ENCODE assay signal across 19 cellular contexts in the genomic region with DNA sequence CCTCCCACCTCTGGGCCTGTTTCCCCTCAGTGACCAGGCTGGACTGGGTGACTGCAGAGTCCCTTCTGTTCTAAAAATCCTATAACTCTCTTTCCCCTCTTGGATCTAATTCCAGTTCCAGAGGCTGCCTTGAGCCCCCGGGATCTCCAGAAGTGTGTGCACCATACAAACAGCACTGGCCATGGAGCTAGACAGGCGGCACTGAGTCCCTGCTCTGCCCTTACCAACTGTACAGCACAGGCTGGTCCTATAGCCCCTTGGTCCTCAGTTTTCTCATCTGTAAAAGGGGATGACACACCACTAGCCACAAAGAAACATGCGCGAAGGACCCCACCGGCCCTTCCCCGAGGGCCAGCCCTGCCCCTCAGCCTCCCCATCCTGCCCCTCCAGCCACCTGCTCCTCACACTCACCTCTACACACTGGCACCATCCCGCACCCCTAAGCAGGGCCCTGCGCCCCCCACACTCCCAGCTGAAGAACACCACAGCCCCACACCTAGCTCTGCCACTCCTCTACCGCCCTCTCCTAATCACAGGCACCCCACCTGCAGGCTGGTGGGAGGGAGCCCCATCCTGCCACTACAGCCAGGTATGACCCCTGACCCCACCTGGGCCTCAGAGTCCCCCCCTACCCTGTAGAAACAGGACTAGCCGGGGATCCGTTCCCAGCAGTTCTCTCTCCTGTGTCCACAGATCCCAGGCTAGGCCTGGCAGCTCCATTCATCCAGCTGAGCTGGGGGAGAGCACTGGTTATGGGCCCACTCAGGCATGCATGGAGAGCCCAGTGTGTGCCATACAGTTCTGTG. TPM values are rescaled to one million over a fixed set of nuclear protein-coding genes. Genes with fewer than 3 reads are reported as not detected.
"Had no signal": no experiment of that assay in that cellular context is flagged by ENCODE, and none has a peak within 500 bp of the region (broad histone marks: within the 10 kb centered on the region; RNA-seq: fewer than 3 reads in every experiment).

No MANE protein-coding gene starts in this region.

- H3K4me3 Mint-ChIP-seq: mesothelial cell of epicardium; stimulated activated naive B cell treated with anti-CD40 and anti-IgM and Interleukin-4, amounts not matched to agents 10 μg/mL and 1 μg/mL and 100 μg/mL, for 72 hours; T-cell had no signal

- H3K27ac Mint-ChIP-seq: activated T-helper 2 cell treated with anti-CD3 and anti-CD28 coated beads, Interferon-gamma antibody, Interleukin-2, Interleukin-4, amounts not matched to agents 10 μg/mL and 5 μg/mL and 100 μg/mL, durations not matched to agents 14 hours and 24 hours and 36 hours; mesothelial cell of epicardium; stimulated activated naive B cell treated with anti-CD40 and anti-IgM and Interleukin-4, amounts not matched to agents 10 μg/mL and 1 μg/mL and 100 μg/mL, for 72 hours; T-cell had no signal

- H3K36me3 ChIP-seq: cardiac muscle cell, lower lobe of right lung, pancreas, tibial nerve had no signal

- H3K4me1 ChIP-seq: lower lobe of right lung, pancreas had no signal

- ATAC-seq: left cardiac atrium; stimulated activated naive B cell treated with anti-CD40 and anti-IgM and Interleukin-4, amounts not matched to agents 10 μg/mL and 1 μg/mL and 100 μg/mL, for 72 hours; T-cell had no signal

- H3K4me1 Mint-ChIP-seq: stimulated activated naive B cell treated with anti-CD40 and anti-IgM and Interleukin-4, amounts not matched to agents 10 μg/mL and 1 μg/mL and 100 μg/mL, for 72 hours; T-cell had no signal

- H3K36me3 Mint-ChIP-seq: mesothelial cell of epicardium, T-cell had no signal

- H3K9ac ChIP-seq: SK-N-SH had no signal

- H3K4me3 ChIP-seq: cardiac muscle cell, dorsolateral prefrontal cortex, lower lobe of right lung, pancreas, tibial nerve had no signal

- H3K9me3 ChIP-seq: lower lobe of right lung, pancreas, SK-N-SH, tibial nerve had no signal

- DNase-seq: activated CD4-positive, CD25-positive, alpha-beta regulatory T cell treated with anti-CD3 and anti-CD28 coated beads, Interleukin-2, amount 50 U/mL, for 72 hours; activated naive CD4-positive, alpha-beta T cell treated with anti-CD3 and anti-CD28 coated beads, Interleukin-2, amount 50 U/mL, for 16 hours; hypothalamus; left cardiac atrium; lower lobe of right lung; SK-N-SH; stimulated activated CD4-positive, alpha-beta T cell treated with anti-CD3 and anti-CD28 coated beads, Interleukin-15, amount 100 ng/mL, for 24 hours; stimulated activated CD4-positive, alpha-beta T cell treated with anti-CD3 and anti-CD28 coated beads, Interleukin-4, amount 100 ng/mL, for 1 hour; stimulated activated naive B cell treated with anti-CD40 and anti-IgM and Interleukin-4, amounts not matched to agents 10 μg/mL and 1 μg/mL and 100 μg/mL, for 72 hours; substantia nigra; T-cell had no signal

- H3K9me3 Mint-ChIP-seq: activated T-helper 2 cell treated with anti-CD3 and anti-CD28 coated beads, Interferon-gamma antibody, Interleukin-2, Interleukin-4, amounts not matched to agents 10 μg/mL and 5 μg/mL and 100 μg/mL, durations not matched to agents 14 hours and 24 hours and 36 hours; mesothelial cell of epicardium; stimulated activated naive B cell treated with anti-CD40 and anti-IgM and Interleukin-4, amounts not matched to agents 10 μg/mL and 1 μg/mL and 100 μg/mL, for 72 hours; T-cell had no signal

- H3K27ac ChIP-seq: cardiac muscle cell, dorsolateral prefrontal cortex, lower lobe of right lung, pancreas, tibial nerve had no signal

- H3K27me3 ChIP-seq: cardiac muscle cell, pancreas, tibial nerve had no signal

RNA-seq across cellular contexts. Expression of a gene that starts 0.9 kb away (rescaled TPM):
- total RNA-seq: activated T-helper 2 cell treated with anti-CD3 and anti-CD28 coated beads, Interferon-gamma antibody, Interleukin-2, Interleukin-4, amounts not matched to agents 10 μg/mL and 5 μg/mL and 100 μg/mL, durations not matched to agents 14 hours and 24 hours and 36 hours; cardiac muscle cell; lower lobe of right lung; T-cell had no signal
- polyA plus RNA-seq: neural cell, SK-N-SH had no signal

RNA-seq across cellular contexts. Expression of a gene that starts 10.9 kb away (rescaled TPM):
- total RNA-seq: activated T-helper 2 cell treated with anti-CD3 and anti-CD28 coated beads, Interferon-gamma antibody, Interleukin-2, Interleukin-4, amounts not matched to agents 10 μg/mL and 5 μg/mL and 100 μg/mL, durations not matched to agents 14 hours and 24 hours and 36 hours; cardiac muscle cell; left cardiac atrium; T-cell had no signal
- polyA plus RNA-seq: neural cell had no signal

RNA-seq across cellular contexts. Expression of a gene that starts 26.8 kb away (rescaled TPM):
- total RNA-seq: activated T-helper 2 cell treated with anti-CD3 and anti-CD28 coated beads, Interferon-gamma antibody, Interleukin-2, Interleukin-4, amounts not matched to agents 10 μg/mL and 5 μg/mL and 100 μg/mL, durations not matched to agents 14 hours and 24 hours and 36 hours; cardiac muscle cell; dorsolateral prefrontal cortex; lower lobe of right lung; mesothelial cell of epicardium; T-cell had no signal
- polyA plus RNA-seq: neural cell, SK-N-SH had no signal

RNA-seq across cellular contexts. Expression of a gene that starts 41.6 kb away (rescaled TPM):
- total RNA-seq: activated T-helper 2 cell treated with anti-CD3 and anti-CD28 coated beads, Interferon-gamma antibody, Interleukin-2, Interleukin-4, amounts not matched to agents 10 μg/mL and 5 μg/mL and 100 μg/mL, durations not matched to agents 14 hours and 24 hours and 36 hours; cardiac muscle cell; left cardiac atrium; lower lobe of right lung; mesothelial cell of epicardium; pancreas; T-cell; tibial nerve had no signal
- polyA plus RNA-seq: adipose tissue, cardiac muscle cell, neural cell, pancreas, SK-N-SH had no signal
